Comparison of ENCODE assay signal across 1 cellular context in the genomic region with DNA sequence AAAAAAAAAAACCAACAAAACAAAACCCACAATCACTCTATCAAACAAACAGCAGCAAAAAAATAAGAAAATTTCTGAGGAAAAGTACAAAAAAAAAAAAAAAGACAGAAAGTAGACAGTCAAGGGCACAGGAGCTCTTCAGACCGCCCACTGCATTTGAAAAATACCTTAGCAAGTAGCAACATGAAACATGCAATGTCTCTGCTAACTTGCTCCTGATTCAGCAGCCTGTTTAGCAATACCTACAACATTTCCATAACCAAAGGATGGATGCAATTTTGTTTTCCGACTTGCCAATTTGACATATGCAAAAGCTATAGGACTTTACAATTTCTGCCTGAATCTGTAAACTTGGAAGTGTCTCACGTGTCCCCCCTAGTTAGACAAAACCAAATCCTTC.
TF ChIP-seq lines count a peak whose summit lies in the region.

No MANE protein-coding gene starts in this region.

TF ChIP-seq in GM23338, 12 proteins besides CTCF, POLR2A, EP300 and RAD21 (continued from another document):
- no peak for TF ChIP-seq ZNF462 (CRISPR knock-in tag; IDR thresholded peaks at IDR 0.05)
TF ChIP-seq in GM23338: peak in this region for 0.
